Comparison of ENCODE assay signal across 28 cellular contexts in the genomic region with DNA sequence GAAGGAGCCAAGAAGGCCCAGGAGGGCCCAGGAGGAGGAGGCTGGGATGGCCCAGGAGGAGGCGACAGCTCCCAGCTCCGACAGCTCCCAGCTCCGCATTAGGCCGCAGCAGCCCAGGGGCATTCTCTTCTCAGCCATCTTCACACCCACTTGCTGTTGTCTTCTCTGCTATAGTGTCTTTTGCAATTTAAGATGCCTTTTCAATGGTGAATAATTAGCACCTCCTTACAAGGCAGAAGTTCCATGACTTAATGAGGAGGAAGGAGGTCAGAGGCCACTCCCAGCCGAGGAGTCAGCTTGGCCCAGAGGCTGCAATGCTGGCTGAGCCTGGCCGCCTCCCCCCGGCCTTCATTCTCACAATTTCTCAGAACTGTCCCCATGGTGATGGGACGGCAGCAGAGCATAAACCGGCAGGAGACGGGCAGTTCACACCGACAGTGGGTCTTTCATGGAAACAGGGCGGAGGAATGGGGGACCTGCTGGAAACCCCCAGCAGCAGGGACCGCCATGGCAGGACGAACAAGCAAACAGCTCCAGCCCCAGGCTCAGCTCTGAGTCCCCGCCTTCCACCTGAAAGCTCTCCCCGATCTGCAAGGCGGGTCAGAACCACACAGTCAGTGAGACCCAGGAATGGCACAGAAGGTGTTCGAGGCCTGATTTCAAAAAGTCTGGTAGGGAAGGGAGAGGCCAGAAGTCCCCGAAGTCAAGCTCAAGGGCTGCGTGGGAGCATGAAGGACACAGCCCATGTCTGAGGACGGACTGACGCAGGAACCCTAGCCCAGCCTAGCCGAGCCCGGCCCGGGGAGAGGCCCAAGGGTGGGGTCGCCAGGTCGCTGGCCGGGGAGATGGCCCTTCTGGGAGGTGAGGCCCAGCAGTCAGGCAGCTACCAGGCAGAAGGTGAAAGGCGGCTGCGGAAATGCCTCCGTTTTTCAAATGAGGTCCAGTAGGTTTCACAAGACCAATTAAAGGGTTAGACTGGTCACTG.
"Had no signal": no experiment of that assay in that cellular context is flagged by ENCODE, and none has a peak within 500 bp of the region (broad histone marks: within the 10 kb centered on the region; RNA-seq: fewer than 3 reads in every experiment).

No MANE protein-coding gene starts in this region.

- H3K9me3 ChIP-seq: adrenal gland, body of pancreas, colonic mucosa, gastroesophageal sphincter, neutrophil, ovary, prostate gland, upper lobe of left lung had no signal

- DNase-seq: activated CD4-positive, alpha-beta T cell treated with anti-CD3 and anti-CD28 coated beads for 4 hours; activated CD4-positive, alpha-beta T cell treated with anti-CD3 and anti-CD28 coated beads, Interleukin-2, amount 50 U/mL, for 4 hours; activated gamma-delta T cell treated with Interleukin-2 at 50 U/mL for 16 hours; adrenal gland; body of pancreas; colonic mucosa; effector memory CD4-positive, alpha-beta T cell; immature natural killer cell; ovary; retina; stimulated activated CD4-positive, alpha-beta T cell treated with anti-CD3 and anti-CD28 coated beads, Interleukin-12 subunit alpha, Interleukin-12 subunit beta, amount 100 ng/mL, for 4 hours; stimulated activated CD4-positive, alpha-beta T cell treated with anti-CD3 and anti-CD28 coated beads, Interleukin-4, amount 100 ng/mL, for 4 hours; stimulated activated CD8-positive, alpha-beta memory T cell treated with anti-CD3 and anti-CD28 coated beads, Interleukin-4, amount 100 ng/mL, for 48 hours; stimulated activated naive CD8-positive, alpha-beta T cell treated with anti-CD3 and anti-CD28 coated beads, Interleukin-15, amount 100 ng/mL, for 72 hours; SW 1271; T-helper 9 cell had no signal

- H3K4me3 ChIP-seq: adrenal gland, body of pancreas, colonic mucosa, gastroesophageal sphincter, hepatocyte, ovary, prostate gland, skin epidermis, upper lobe of left lung had no signal

- H3K4me3 Mint-ChIP-seq: memory B cell; natural killer cell treated with Interleukin-12 subunit alpha and Interleukin-12 subunit beta and Interleukin-15 and Interleukin-18, amount 100 ng/mL, for 72 hours; stimulated activated memory B cell treated with anti-CD40 and anti-IgM and Interleukin-4, amounts not matched to agents 10 μg/mL and 1 μg/mL and 100 μg/mL, for 72 hours; stimulated activated naive CD8-positive, alpha-beta T cell treated with anti-CD3 and anti-CD28 coated beads, Interleukin-15, amount 100 ng/mL, for 72 hours; T-helper 1 cell treated with Interleukin-12 subunit alpha and Interleukin-12 subunit beta and Interleukin-4 antibody, amounts not matched to agents 30 μg/mL and 1 μg/mL, for 36 hours had no signal

- H3K27me3 Mint-ChIP-seq: memory B cell; natural killer cell treated with Interleukin-12 subunit alpha and Interleukin-12 subunit beta and Interleukin-15 and Interleukin-18, amount 100 ng/mL, for 72 hours; stimulated activated memory B cell treated with anti-CD40 and anti-IgM and Interleukin-4, amounts not matched to agents 10 μg/mL and 1 μg/mL and 100 μg/mL, for 72 hours; stimulated activated naive CD8-positive, alpha-beta T cell treated with anti-CD3 and anti-CD28 coated beads, Interleukin-15, amount 100 ng/mL, for 72 hours had no signal

- H3K36me3 ChIP-seq: adrenal gland, colonic mucosa, neutrophil, ovary, prostate gland had no signal

- ATAC-seq: activated naive CD4-positive, alpha-beta T cell treated with anti-CD3 and anti-CD28 coated beads, Interleukin-2, amount 50 U/mL, for 72 hours; body of pancreas; gastroesophageal sphincter; natural killer cell treated with Interleukin-12 subunit alpha and Interleukin-12 subunit beta and Interleukin-15 and Interleukin-18, amount 100 ng/mL, for 72 hours; sciatic nerve; stimulated activated memory B cell treated with anti-CD40 and anti-IgM and Interleukin-4, amounts not matched to agents 10 μg/mL and 1 μg/mL and 100 μg/mL, for 72 hours; stimulated activated naive CD8-positive, alpha-beta T cell treated with anti-CD3 and anti-CD28 coated beads, Interleukin-15, amount 100 ng/mL, for 72 hours had no signal

- H3K27me3 ChIP-seq: adrenal gland, body of pancreas, colonic mucosa, gastroesophageal sphincter, hepatocyte, neutrophil, ovary, upper lobe of left lung had no signal

- H3K4me1 ChIP-seq: adrenal gland, body of pancreas, colonic mucosa, prostate gland had no signal

- H3K9me3 Mint-ChIP-seq: activated naive CD4-positive, alpha-beta T cell treated with anti-CD3 and anti-CD28 coated beads, Interleukin-2, amount 50 U/mL, for 72 hours; immature natural killer cell; memory B cell; natural killer cell treated with Interleukin-12 subunit alpha and Interleukin-12 subunit beta and Interleukin-15 and Interleukin-18, amount 100 ng/mL, for 72 hours; stimulated activated memory B cell treated with anti-CD40 and anti-IgM and Interleukin-4, amounts not matched to agents 10 μg/mL and 1 μg/mL and 100 μg/mL, for 72 hours; stimulated activated naive CD8-positive, alpha-beta T cell treated with anti-CD3 and anti-CD28 coated beads, Interleukin-15, amount 100 ng/mL, for 72 hours; T-helper 1 cell treated with Interleukin-12 subunit alpha and Interleukin-12 subunit beta and Interleukin-4 antibody, amounts not matched to agents 30 μg/mL and 1 μg/mL, for 36 hours had no signal

- H3K27ac Mint-ChIP-seq: activated naive CD4-positive, alpha-beta T cell treated with anti-CD3 and anti-CD28 coated beads, Interleukin-2, amount 50 U/mL, for 72 hours; memory B cell; natural killer cell treated with Interleukin-12 subunit alpha and Interleukin-12 subunit beta and Interleukin-15 and Interleukin-18, amount 100 ng/mL, for 72 hours; T-helper 1 cell treated with Interleukin-12 subunit alpha and Interleukin-12 subunit beta and Interleukin-4 antibody, amounts not matched to agents 30 μg/mL and 1 μg/mL, for 36 hours had no signal
